In the genomic region with DNA sequence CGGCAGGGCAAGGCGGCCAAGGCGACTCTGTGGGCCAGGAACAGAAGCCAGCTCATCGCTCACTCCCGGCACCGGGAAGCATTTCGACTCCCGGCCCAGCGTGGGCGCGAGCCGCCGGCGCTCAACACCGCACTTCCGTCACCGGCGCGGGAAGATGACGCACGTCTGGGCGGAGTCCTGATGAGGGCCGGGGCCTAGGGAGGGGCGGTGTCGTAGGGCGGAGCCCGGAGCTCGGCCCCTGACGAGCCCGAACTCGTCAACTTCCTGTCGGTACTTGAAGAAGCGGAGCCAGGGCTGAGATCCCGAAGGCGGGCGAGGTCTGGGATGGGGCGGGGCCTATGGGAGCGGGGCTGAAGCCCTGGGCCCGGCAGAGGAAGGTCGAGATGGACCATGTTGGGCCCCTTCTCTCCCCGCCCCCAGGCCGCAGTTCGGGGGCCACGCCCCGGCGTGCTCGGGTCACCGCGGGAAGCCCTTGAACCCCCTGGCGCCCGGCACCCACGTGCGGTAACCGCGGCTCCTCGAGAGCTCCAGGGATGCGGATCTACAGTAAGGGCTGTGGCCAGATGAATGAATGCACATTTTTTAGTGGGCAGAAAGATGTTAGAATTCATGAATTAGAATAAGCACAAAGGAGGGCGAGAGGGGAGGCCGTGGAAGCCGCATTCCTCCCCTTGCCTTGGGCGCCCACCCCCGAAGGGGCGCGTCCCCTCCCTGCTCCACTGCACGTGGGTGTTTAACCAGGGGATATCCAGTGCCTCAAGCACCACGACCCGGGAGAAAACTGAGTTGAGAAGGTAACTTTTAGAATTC, we compare ENCODE assay signal across 8 cellular contexts. TPM values are rescaled to one million over a fixed set of nuclear protein-coding genes. Genes with fewer than 3 reads are reported as not detected.
DNase-seq lines count a peak whose midpoint lies in the region; ATAC-seq and TF ChIP-seq lines count a peak whose summit lies in the region.

A gene with protein sequence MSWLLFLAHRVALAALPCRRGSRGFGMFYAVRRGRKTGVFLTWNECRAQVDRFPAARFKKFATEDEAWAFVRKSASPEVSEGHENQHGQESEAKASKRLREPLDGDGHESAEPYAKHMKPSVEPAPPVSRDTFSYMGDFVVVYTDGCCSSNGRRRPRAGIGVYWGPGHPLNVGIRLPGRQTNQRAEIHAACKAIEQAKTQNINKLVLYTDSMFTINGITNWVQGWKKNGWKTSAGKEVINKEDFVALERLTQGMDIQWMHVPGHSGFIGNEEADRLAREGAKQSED (minus strand): TSS at position 129 of the 810 bp plus-strand sequence. CDS start 73 bp downstream, at position 56.

- TF ChIP-seq CTCF in esophagus muscularis mucosa (IDR thresholded peaks at IDR 0.05): no peak

- H3K27me3 ChIP-seq in Karpas-422 (ENCODE audit: low read length): no peaks in the 10 kb centered on the region
- no peaks in the 10 kb centered on the region for H3K27me3 ChIP-seq in esophagus muscularis mucosa
- H3K27me3 ChIP-seq in muscle layer of duodenum (ENCODE audit: low read depth, low read length): no peaks in the 10 kb centered on the region

- H3K79me2 ChIP-seq in Karpas-422 (ENCODE audit: low read length): peaks cover 58% of the 10 kb centered on the region

- peak within 1 kb of the TSS; percentile 83 for H2AFZ ChIP-seq in Karpas-422 (ENCODE audit: low read length)

- peak within 1 kb of the TSS; percentile 100 for H3K4me2 ChIP-seq in Karpas-422 (ENCODE audit: low read depth, low read length, poor library complexity, severe bottlenecking)

- peak; percentile 79 for TF ChIP-seq POLR2A in esophagus muscularis mucosa (IDR thresholded peaks at IDR 0.05; ENCODE audit: low read depth)

- intact Hi-C loops in esophagus muscularis mucosa (cut with DNase I): loop anchor here (2.0 kb wide), 1 partner anchor 16 kb away; a partner anchor contains a TSS

- no peaks in the 10 kb centered on the region for H3K9me2 ChIP-seq in Karpas-422 (replicated peaks; ENCODE audit: insufficient read depth, low read length)

- H3K27ac ChIP-seq in Karpas-422 (ENCODE audit: low read length): peak within 1 kb of the TSS; percentile 88
- H3K27ac ChIP-seq in esophagus muscularis mucosa (replicated peaks in 1 of 4): peak within 1 kb of the TSS; percentile 88 to 96 (median 96)
- peak within 1 kb of the TSS; percentile 82 for H3K27ac ChIP-seq in muscle layer of duodenum (ENCODE audit: low read length)

- peaks cover 29% of the 10 kb centered on the region for H3K4me1 ChIP-seq in Karpas-422 (ENCODE audit: low read length)
- peaks cover 19 to 24% (median 21%) of the 10 kb centered on the region in 4 donors for H3K4me1 ChIP-seq in esophagus muscularis mucosa
- peaks cover 0 to 21% of the 10 kb centered on the region in 2 donors for H3K4me1 ChIP-seq in muscle layer of duodenum (ENCODE audit: control insufficient read depth in 1 of 2, insufficient read depth in 2 of 2, low read length in 2 of 2)

- peak; percentile 96 for ATAC-seq in GM21825 (IDR thresholded peaks at IDR 0.05; ENCODE audit: unreplicated experiment)

- TF ChIP-seq EP300 in esophagus muscularis mucosa (IDR thresholded peaks at IDR 0.05): no peak

- DNase-seq in DMS79 treated with DMSO at 0.1 percent for 48 hours (lab: John Stamatoyannopoulos, UW) (peak; percentile 96), Karpas-422 (peak; percentile 100), RKO (ENCODE audit: low spot score) (peak; percentile 98), activated T-helper 1 cell treated with Interleukin-2 at 50 U/mL for 16 hours (ENCODE audit: low read depth) (peak; percentile 98), esophagus muscularis mucosa (ENCODE audit: extremely low spot score) (peak; percentile 99)
- peak; percentile 96 to 97 for DNase-seq in stimulated activated CD8-positive, alpha-beta memory T cell treated with anti-CD3 and anti-CD28 coated beads, Interleukin-7, amount 100 ng/mL, for 4 hours (ENCODE audit: low read depth in 2 of 2)

- peaks cover 7% of the 10 kb centered on the region; the same call in 1 of the 2 replicates for H4K20me1 ChIP-seq in Karpas-422 (ENCODE audit: insufficient read depth, low read depth, low read length)

- H3K4me3 ChIP-seq in Karpas-422 (ENCODE audit: low read length): peak within 1 kb of the TSS; percentile 91
- peak within 1 kb of the TSS; percentile 83 to 92 (median 86) for H3K4me3 ChIP-seq in esophagus muscularis mucosa
- peak within 1 kb of the TSS; percentile 86 to 93 for H3K4me3 ChIP-seq in muscle layer of duodenum (ENCODE audit: low read depth in 1 of 2, low read length in 2 of 2)

- peak within 1 kb of the TSS; percentile 94 for H3K9ac ChIP-seq in Karpas-422 (ENCODE audit: low read length)

- WGBS in esophagus muscularis mucosa: 0% methylated on average over 17 of the region's 67 CpGs

- H3K9me3 ChIP-seq in Karpas-422 (ENCODE audit: low read length) (no peaks in the 10 kb centered on the region), esophagus muscularis mucosa (no peaks in the 10 kb centered on the region), muscle layer of duodenum (ENCODE audit: control insufficient read depth in 1 of 2, low read length in 2 of 2) (no peaks in the 10 kb centered on the region)

- H3K36me3 ChIP-seq in Karpas-422 (ENCODE audit: insufficient read depth, low read length): peaks cover 34% of the 10 kb centered on the region
- peaks cover 30 to 43% (median 31%) of the 10 kb centered on the region in 4 donors for H3K36me3 ChIP-seq in esophagus muscularis mucosa
- H3K36me3 ChIP-seq in muscle layer of duodenum (ENCODE audit: control insufficient read depth in 1 of 2, insufficient read depth in 2 of 2, low read length in 2 of 2): peaks cover 17 to 25% of the 10 kb centered on the region in 2 donors

RNA-seq across cellular contexts. Expression of the gene that starts here (rescaled TPM):
- total RNA-seq in Karpas-422 (2014; rRNA removed; shearing (Covaris generic); ENCODE audit: low replicate concordance): 20.4 and 33.9 TPM in 2 replicates
- total RNA-seq in esophagus muscularis mucosa: 10 to 100 TPM; 30.2 to 36.5 (median 34.5) TPM

Comparison
In these comparisons a context has a peak if more than half of its experiments do, and no peak if none do; other contexts are left out.
1. Peak in every context shown above with its lines: DNase-seq, ATAC-seq, H3K4me3 ChIP-seq and H3K27ac ChIP-seq.